In genomic region chr9:77085416-77085815, GRCh38 we compare ENCODE assay signal across 24 cellular contexts.
DNase-seq lines count a peak whose midpoint lies in the region; ATAC-seq, FAIRE-seq and TF ChIP-seq lines count a peak whose summit lies in the region.
"Had no signal": no experiment of that assay in that cellular context is flagged by ENCODE, and none has a peak within 500 bp of the region (broad histone marks: within the 10 kb centered on the region; RNA-seq: fewer than 3 reads in every experiment).

No MANE protein-coding gene starts in this region.

- no peak overlapping the region for H4K12ac ChIP-seq in trophoblast cell (ENCODE audit: low read depth, low read length)

- H2AK5ac ChIP-seq in trophoblast cell (ENCODE audit: low read length) = no peak overlapping the region

- no peak for TF ChIP-seq CTCF in MCF 10A (IDR thresholded peaks at IDR 0.05; ENCODE audit: unreplicated experiment)
- TF ChIP-seq CTCF in breast epithelium (IDR thresholded peaks at IDR 0.05) = no peak
- TF ChIP-seq CTCF in PC-3 (conservative IDR thresholded peaks at IDR 0.05; ENCODE audit: low read depth, low read length) = no peak
- TF ChIP-seq CTCF in bronchial epithelial cell (IDR thresholded peaks at IDR 0.05; ENCODE audit: insufficient read depth, low read length, severe bottlenecking) = no peak
- no peak for TF ChIP-seq CTCF in osteocyte (IDR thresholded peaks at IDR 0.05)

- H4K91ac ChIP-seq in trophoblast cell (ENCODE audit: low read depth, low read length) = no peak overlapping the region

- H3K4me2 ChIP-seq in PC-3 (ENCODE audit: low read length) = no peak overlapping the region
- no peak overlapping the region for H3K4me2 ChIP-seq in trophoblast cell (ENCODE audit: low read length)
- H3K4me2 ChIP-seq: SK-N-SH had no signal

- CTCF ChIA-PET in MCF 10A (lab: Yijun Ruan, JAX) = no interaction called here
- CTCF ChIA-PET in PC-3 (lab: Charles Lee) = no interaction called here

- TF ChIP-seq POLR2A in breast epithelium (IDR thresholded peaks at IDR 0.05) = no peak

- no peak overlapping the region for H2BK12ac ChIP-seq in trophoblast cell (ENCODE audit: low read length)

- no peaks in the 10 kb centered on the region for H3K36me3 ChIP-seq in breast epithelium
- no peaks in the 10 kb centered on the region for H3K36me3 ChIP-seq in PC-3 (ENCODE audit: low read depth, low read length)
- no peaks in the 10 kb centered on the region for H3K36me3 ChIP-seq in bronchial epithelial cell (ENCODE audit: control insufficient read depth, insufficient read depth, low read length)
- H3K36me3 ChIP-seq in trophoblast cell (ENCODE audit: control insufficient read depth in 1 of 2, insufficient read depth in 2 of 2, low read length in 2 of 2) = no peaks in the 10 kb centered on the region

- no peak overlapping the region for H2BK120ac ChIP-seq in trophoblast cell (ENCODE audit: insufficient read depth, low read length, poor library complexity)

- H2BK5ac ChIP-seq in trophoblast cell (ENCODE audit: low read depth, low read length, poor library complexity) = no peak overlapping the region

- H3K4me3 ChIP-seq in breast epithelium (no peak overlapping the region), PC-3 (ENCODE audit: low read length) (no peak overlapping the region), bronchial epithelial cell (ENCODE audit: low read depth, low read length) (no peak overlapping the region), trophoblast cell (ENCODE audit: low read depth, low read length) (no peak overlapping the region)

- H3K9me2 ChIP-seq in PC-3 (replicated peaks; ENCODE audit: low read length) = no peaks in the 10 kb centered on the region
- H3K9me2 ChIP-seq: SK-N-SH had no signal

- no peak overlapping the region for H3K18ac ChIP-seq in trophoblast cell (ENCODE audit: low read length)

- no TSS peak for BruUV-seq in MCF 10A (replicated peaks; lab: Mats Ljungman, UMichigan)
- BruUV-seq in PC-3 (replicated peaks; lab: Mats Ljungman, UMichigan) = no TSS peak

- DNase-seq in MCF 10A (ENCODE audit: unreplicated experiment) = peak; percentile 14
- DNase-seq in breast epithelium (ENCODE audit: low spot score in 2 of 2) = no peak
- peak; percentile 42 for DNase-seq in PC-3
- peak; percentile 40 for DNase-seq in bronchial epithelial cell (ENCODE audit: low read depth)
- peak; percentile 27 to 58 for DNase-seq in trophoblast cell
- DNase-seq in osteocyte (ENCODE audit: extremely low spot score, unreplicated experiment) = no peak
- DNase-seq in NOMO-1 (lab: John Stamatoyannopoulos, UW; ENCODE audit: unreplicated experiment in 2 of 2) = no peak
- DNase-seq in occipital lobe (lab: John Stamatoyannopoulos, UW) = no peak
- DNase-seq: Caco-2; CD8-positive, alpha-beta T cell; DMS79; KBM-7; MM.1S; NCI-H2029; NCI-H526 treated with DMSO at 0.1 percent for 48 hours; SK-N-SH; SW 1271 had no signal

- H3K27ac Mint-ChIP-seq in MCF 10A (ENCODE audit: low read depth, unreplicated experiment) (no peak overlapping the region), osteocyte (ENCODE audit: unreplicated experiment) (no peak overlapping the region)
- H3K27ac Mint-ChIP-seq: B cell; CD8-positive, alpha-beta T cell had no signal

- peaks cover 22% of the 10 kb centered on the region for H3K27me3 Mint-ChIP-seq in MCF 10A (ENCODE audit: insufficient read depth, unreplicated experiment)
- peaks cover 15% of the 10 kb centered on the region for H3K27me3 Mint-ChIP-seq in osteocyte (ENCODE audit: unreplicated experiment)

- no peaks in the 10 kb centered on the region for H3K79me1 ChIP-seq in trophoblast cell (ENCODE audit: low read length)

- intact Hi-C loops in MCF 10A (cut with micrococcal nuclease) = no loop called here
- intact Hi-C loops in breast epithelium (cut with DNase I; ENCODE audit: low total_unique reads) = no loop called here
- intact Hi-C loops in PC-3 (cut with micrococcal nuclease) = no loop called here

- H3K9me3 ChIP-seq in breast epithelium (no peaks in the 10 kb centered on the region), PC-3 (ENCODE audit: low read length) (no peaks in the 10 kb centered on the region), trophoblast cell (ENCODE audit: insufficient read depth, low read depth, low read length) (no peaks in the 10 kb centered on the region)
- H3K9me3 ChIP-seq: Caco-2, SK-N-SH had no signal

- H3F3A ChIP-seq in PC-3 (ENCODE audit: low read length, unreplicated experiment) = no peaks in the 10 kb centered on the region

- no peak overlapping the region for H3K4ac ChIP-seq in trophoblast cell (ENCODE audit: low read depth, low read length)

- H4K20me1 ChIP-seq in PC-3 (ENCODE audit: low read length) = no peaks in the 10 kb centered on the region

- H3K4me1 ChIP-seq in breast epithelium (no peaks in the 10 kb centered on the region), PC-3 (ENCODE audit: insufficient read depth, low read length) (no peaks in the 10 kb centered on the region), trophoblast cell (ENCODE audit: control insufficient read depth in 1 of 2, insufficient read depth in 2 of 2, low read length in 2 of 2) (peaks cover 0 to 1% of the 10 kb centered on the region in 2 experiments)
- H3K4me1 ChIP-seq: Caco-2 had no signal

- POLR2A ChIA-PET in MCF 10A (lab: Yijun Ruan, JAX) (no interaction called here), PC-3 (lab: Charles Lee; ENCODE audit: unreplicated experiment) (no interaction called here)

- H4K8ac ChIP-seq in trophoblast cell (ENCODE audit: low read depth, low read length) = no peak overlapping the region

- no peak overlapping the region for H3K23ac ChIP-seq in trophoblast cell (ENCODE audit: low read length)

- H3K9ac ChIP-seq in PC-3 (ENCODE audit: low read length) (no peak overlapping the region), trophoblast cell (ENCODE audit: low read length) (no peak overlapping the region)
- H3K9ac ChIP-seq: SK-N-SH had no signal

- no peak overlapping the region for H2AFZ ChIP-seq in PC-3 (ENCODE audit: low read length)
- H2AFZ ChIP-seq in trophoblast cell (ENCODE audit: insufficient read depth, low read length, poor library complexity) = no peak overlapping the region

- H3K4me3 Mint-ChIP-seq in MCF 10A (ENCODE audit: unreplicated experiment) (no peak overlapping the region), osteocyte (ENCODE audit: unreplicated experiment) (no peak overlapping the region)
- H3K4me3 Mint-ChIP-seq: B cell; CD8-positive, alpha-beta T cell had no signal

- no peaks in the 10 kb centered on the region for H3K36me3 Mint-ChIP-seq in MCF 10A (ENCODE audit: insufficient read depth, unreplicated experiment)
- no peaks in the 10 kb centered on the region for H3K36me3 Mint-ChIP-seq in osteocyte (ENCODE audit: unreplicated experiment)
- H3K36me3 Mint-ChIP-seq: CD8-positive, alpha-beta T cell had no signal

- ATAC-seq in PC-3 = no peak
- ATAC-seq: CD8-positive, alpha-beta T cell; HCT116; Panc1 had no signal

- H3K4me1 Mint-ChIP-seq in MCF 10A (ENCODE audit: insufficient read depth, unreplicated experiment) (no peaks in the 10 kb centered on the region), osteocyte (ENCODE audit: unreplicated experiment) (no peaks in the 10 kb centered on the region)
- H3K4me1 Mint-ChIP-seq: B cell had no signal

- no peak overlapping the region for H3K14ac ChIP-seq in trophoblast cell (ENCODE audit: low read length)

- FAIRE-seq in bronchial epithelial cell (lab: Jason Lieb, UNC) = no peak
- FAIRE-seq: GM18507, HTR-8/SVneo had no signal

- H3K9me3 Mint-ChIP-seq in MCF 10A (ENCODE audit: unreplicated experiment) = no peaks in the 10 kb centered on the region
- no peaks in the 10 kb centered on the region for H3K9me3 Mint-ChIP-seq in osteocyte (ENCODE audit: unreplicated experiment)
- H3K9me3 Mint-ChIP-seq: CD8-positive, alpha-beta T cell had no signal

- H3K27me3 ChIP-seq in breast epithelium (no peaks in the 10 kb centered on the region), PC-3 (ENCODE audit: low read length) (peaks cover 14% of the 10 kb centered on the region), bronchial epithelial cell (ENCODE audit: control insufficient read depth, insufficient read depth, low read length) (no peaks in the 10 kb centered on the region), trophoblast cell (ENCODE audit: insufficient read depth, low read length) (no peaks in the 10 kb centered on the region)

- no CpG with 5 or more reads among the region's 2 CpGs for WGBS in trophoblast cell (ENCODE audit: extremely low coverage, insufficient coverage, insufficient read length)

- H3K27ac ChIP-seq in breast epithelium (no peak overlapping the region), PC-3 (ENCODE audit: low read length) (no peak overlapping the region), trophoblast cell (ENCODE audit: low read depth, low read length) (no peak overlapping the region)
- H3K27ac ChIP-seq: 22Rv1, C4-2B had no signal

- no peaks in the 10 kb centered on the region for H3K79me2 ChIP-seq in PC-3 (ENCODE audit: low read length)
- H3K79me2 ChIP-seq in trophoblast cell (ENCODE audit: control insufficient read depth, insufficient read depth, low read length, poor library complexity) = no peaks in the 10 kb centered on the region

Comparison
In these comparisons a context has a peak if more than half of its experiments do, and no peak if none do; other contexts are left out.
1. DNase-seq: peak in MCF 10A (single experiment), PC-3 (single experiment), bronchial epithelial cell (single experiment) and trophoblast cell (2 of 2); none in breast epithelium (0 of 2), osteocyte (single experiment), NOMO-1 (0 of 2) and occipital lobe (single experiment).